In genomic region chr1:109756325-109756724, GRCh38 we compare ENCODE assay signal across 7 cellular contexts. TPM values are rescaled to one million over a fixed set of nuclear protein-coding genes. Genes with fewer than 3 reads are reported as not detected.
"Had no signal": no experiment of that assay in that cellular context is flagged by ENCODE, and none has a peak within 500 bp of the region (broad histone marks: within the 10 kb centered on the region; RNA-seq: fewer than 3 reads in every experiment).

No MANE protein-coding gene starts in this region.

RNA-seq across cellular contexts. Expression of gene EPS8L3, which starts 7.4 kb away (rescaled TPM):
- total RNA-seq: LHCN-M2, MCF 10A, OCI-LY7, PC-3, Right ventricle myocardium inferior, SJCRH30 had no signal

RNA-seq across cellular contexts. Expression of gene GSTM3, which starts 15.5 kb away (rescaled TPM):
- total RNA-seq: HT-29, MCF 10A, OCI-LY7 had no signal

RNA-seq across cellular contexts. Expression of gene GSTM5, which starts 44.3 kb away (rescaled TPM):
- total RNA-seq: HT-29, LHCN-M2, MCF 10A, OCI-LY7, PC-3 had no signal
